ENCODE assay signal across 8 cellular contexts in the genomic region with DNA sequence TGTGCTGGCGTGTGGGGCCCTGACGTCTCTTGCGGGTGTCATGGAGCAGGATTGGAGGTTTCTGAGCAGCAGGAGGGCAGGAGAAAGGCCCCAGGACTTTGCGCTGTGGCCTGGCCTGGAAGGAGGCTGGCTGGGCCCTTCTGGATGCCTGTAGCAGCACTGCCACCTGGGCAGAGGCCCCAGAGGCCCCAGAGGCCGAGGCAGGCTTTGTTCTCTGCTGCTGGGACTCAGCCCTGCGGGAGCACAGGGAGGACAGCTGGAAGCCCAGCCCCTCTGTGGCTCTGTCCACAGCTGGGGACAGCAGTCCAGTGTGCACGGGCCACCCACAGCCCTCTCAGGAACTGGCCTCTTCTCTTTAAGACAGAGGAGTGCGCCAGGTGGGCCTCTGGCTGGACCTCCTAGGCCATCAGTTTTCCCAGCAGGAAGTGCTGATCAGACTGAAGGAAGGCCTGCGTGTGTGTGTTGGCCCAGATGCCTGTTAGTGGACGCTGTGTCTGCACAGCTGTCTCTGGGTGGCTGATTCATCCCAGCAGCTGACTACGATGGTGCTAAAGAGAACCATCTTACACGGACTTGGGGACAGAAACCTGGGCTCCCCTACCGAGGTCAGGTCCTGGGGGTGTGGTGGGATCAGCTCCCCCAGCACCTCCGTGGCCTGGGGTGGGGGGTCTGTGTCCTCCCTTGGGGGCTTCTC. TPM values are rescaled to one million over a fixed set of nuclear protein-coding genes. Genes with fewer than 3 reads are reported as not detected.
A peak's percentile ranks its signal among the peaks of the same experiment; 100 is the strongest.
DNase-seq lines count a peak whose midpoint lies in the region; ATAC-seq and TF ChIP-seq lines count a peak whose summit lies in the region.

No MANE protein-coding gene starts in this region.

- H3K27me3 ChIP-seq in hepatocyte: no peaks in the 10 kb centered on the region
- no peaks in the 10 kb centered on the region for H3K27me3 ChIP-seq in thyroid gland

- H3K4me3 ChIP-seq in hepatocyte (no peak overlapping the region), thyroid gland (replicated peaks in 1 of 3) (no peak overlapping the region)

- H3K36me3 ChIP-seq in hepatocyte (replicated peaks; ENCODE audit: insufficient read depth, low read depth) (no peaks in the 10 kb centered on the region), thyroid gland (peaks cover 0 to 4% of the 10 kb centered on the region in 2 donors)

- ATAC-seq in GM18868 (IDR thresholded peaks at IDR 0.05; ENCODE audit: unreplicated experiment): no peak
- ATAC-seq in GM19452 (IDR thresholded peaks at IDR 0.05; ENCODE audit: unreplicated experiment): no peak

- no peak overlapping the region for H3K4me2 ChIP-seq in hepatocyte

- TF ChIP-seq CTCF in hepatocyte (IDR thresholded peaks at IDR 0.05; ENCODE audit: poor library complexity) (no peak), thyroid gland (IDR thresholded peaks at IDR 0.05) (no peak)

- no peaks in the 10 kb centered on the region for H4K20me1 ChIP-seq in hepatocyte (ENCODE audit: insufficient read depth, poor library complexity, severe bottlenecking)

- H3K9me3 ChIP-seq in hepatocyte (ENCODE audit: low read depth) (no peaks in the 10 kb centered on the region), thyroid gland (no peaks in the 10 kb centered on the region)

- TF ChIP-seq POLR2A in thyroid gland (IDR thresholded peaks at IDR 0.05): no peak

- 64% methylated on average over 14 of the region's 14 CpGs for WGBS in hepatocyte (ENCODE audit: low lambda C conversion rate, missing lambda C conversion rate)
- WGBS in thyroid gland, 2 donors: 88 to 89% methylated on average over 3 to 11 of the region's 14 CpGs

- DNase-seq in NCI-H510A treated with DMSO at 0.1 percent for 48 hours (lab: John Stamatoyannopoulos, UW) (peak; percentile 54), NCI-H510A (lab: John Stamatoyannopoulos, UW) (no peak), amniotic stem cell (lab: John Stamatoyannopoulos, UW) (peak; percentile 14), hepatocyte (ENCODE audit: low spot score) (peak; percentile 58), thyroid gland (no peak), AML-193 (lab: John Stamatoyannopoulos, UW) (no peak)

- H3K79me2 ChIP-seq in hepatocyte: peaks cover 4% of the 10 kb centered on the region

- H2AFZ ChIP-seq in hepatocyte: no peak overlapping the region

- H3K4me1 ChIP-seq in hepatocyte (ENCODE audit: insufficient read depth): peaks cover 36% of the 10 kb centered on the region
- peaks cover 25 to 71% of the 10 kb centered on the region in 2 donors for H3K4me1 ChIP-seq in thyroid gland

- intact Hi-C loops in thyroid gland (cut with DNase I): no loop called here

- H3K27ac ChIP-seq in hepatocyte (peak overlapping the region; percentile 61), thyroid gland (peak overlapping the region in 2 of 3 donors; percentile 32 to 53)

- no peaks in the 10 kb centered on the region for H3K9me2 ChIP-seq in hepatocyte (replicated peaks; ENCODE audit: insufficient read depth)

RNA-seq across cellular contexts. Expression of a gene that starts 26.8 kb away (rescaled TPM):
- total RNA-seq in hepatocyte (0.12 and 0.27 TPM in 2 replicates), thyroid gland (1 to 10 TPM; 3.0 to 6.0 (median 4.5) TPM)
- polyA plus RNA-seq in hepatocyte: 0.49 and 2.1 TPM in 2 replicates

Comparison
In these comparisons a context has a peak if more than half of its experiments do, and no peak if none do; other contexts are left out.
1. DNase-seq: peak in NCI-H510A treated with DMSO at 0.1 percent for 48 hours (single experiment), amniotic stem cell (single experiment) and hepatocyte (single experiment); none in NCI-H510A (single experiment), thyroid gland (0 of 2) and AML-193 (0 of 2).